ENCODE assay signal across 2 cellular contexts in genomic region chr11:118258410-118258809, GRCh38.
TF ChIP-seq lines count a peak whose summit lies in the region.

No MANE protein-coding gene starts in this region.

TF ChIP-seq in Ishikawa, 13 proteins besides CTCF, POLR2A, EP300 and RAD21 (continued from another document):
- TF ChIP-seq REST (IDR thresholded peaks at IDR 0.05; ENCODE audit: low read depth): no peak
- TF ChIP-seq NFIC (IDR thresholded peaks at IDR 0.05): no peak
- TF ChIP-seq EGR1 (IDR thresholded peaks at IDR 0.05): no peak
- TF ChIP-seq MAX (IDR thresholded peaks at IDR 0.05): no peak
- TF ChIP-seq TAF1 (IDR thresholded peaks at IDR 0.05; ENCODE audit: low read depth): no peak

TF ChIP-seq in liver, 16 proteins besides CTCF, POLR2A, EP300 and RAD21 (continued from another document):
- no peak for TF ChIP-seq TAF1 (conservative IDR thresholded peaks at IDR 0.05)
TF ChIP-seq in liver: peak in this region for 0.
